9 cellular contexts compared by ENCODE assay signal in the genomic region with DNA sequence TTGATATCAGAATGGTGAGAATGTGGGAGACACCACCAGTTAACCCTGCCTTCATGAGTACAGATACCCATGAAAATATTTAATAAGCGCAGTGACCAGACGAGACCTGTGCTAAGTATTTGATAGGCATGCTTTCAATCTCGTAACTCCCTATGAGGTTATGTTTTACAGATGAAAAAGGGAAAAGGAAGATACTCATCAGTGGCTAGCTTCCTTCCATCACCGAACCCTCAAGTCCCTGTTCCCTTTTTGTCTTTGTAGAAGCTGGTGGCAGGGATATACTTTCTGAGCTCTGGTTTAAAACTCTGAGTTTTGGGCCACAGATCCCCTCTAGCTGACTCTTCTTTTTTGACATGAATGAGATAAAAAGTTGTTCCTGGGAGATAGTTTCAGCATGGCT. TPM values are rescaled to one million over a fixed set of nuclear protein-coding genes. Genes with fewer than 3 reads are reported as not detected.
A peak's percentile ranks its signal among the peaks of the same experiment; 100 is the strongest.
DNase-seq lines count a peak whose midpoint lies in the region; ATAC-seq and TF ChIP-seq lines count a peak whose summit lies in the region.
"Had no signal": no experiment of that assay in that cellular context is flagged by ENCODE, and none has a peak within 500 bp of the region (broad histone marks: within the 10 kb centered on the region; RNA-seq: fewer than 3 reads in every experiment).

No MANE protein-coding gene starts in this region.

- peaks cover 81% of the 10 kb centered on the region for H3F3A ChIP-seq in neural progenitor cell (ENCODE audit: low read depth)

- no peak overlapping the region for H2AFZ ChIP-seq in neural progenitor cell (replicated peaks)

- peak overlapping the region; percentile 33 for H3K4me3 ChIP-seq in neural progenitor cell

- peak overlapping the region; percentile 100 for H3K27ac ChIP-seq in neural progenitor cell

- H3K4me1 Mint-ChIP-seq in activated T-helper 2 cell treated with anti-CD3 and anti-CD28 coated beads, Interferon-gamma antibody, Interleukin-2, Interleukin-4, amounts not matched to agents 10 μg/mL and 5 μg/mL and 100 μg/mL, durations not matched to agents 14 hours and 24 hours and 36 hours (ENCODE audit: low read depth) = peaks cover 48% of the 10 kb centered on the region
- peaks cover 45% of the 10 kb centered on the region for H3K4me1 Mint-ChIP-seq in neural progenitor cell
- peaks cover 51% of the 10 kb centered on the region for H3K4me1 Mint-ChIP-seq in activated CD4-positive, alpha-beta T cell treated with anti-CD3 and anti-CD28 coated beads for 36 hours

- no peak overlapping the region for H3K9ac ChIP-seq in neural progenitor cell

- H3K9me3 ChIP-seq in neural progenitor cell (ENCODE audit: low read depth) = no peaks in the 10 kb centered on the region

- POLR2A ChIA-PET in activated CD4-positive, alpha-beta T cell treated with anti-CD3 and anti-CD28 coated beads for 36 hours (lab: Charles Lee) = interaction anchor here (0.9 kb wide), 1 partner anchor 26 kb away, joined by 3 read pairs; the partner anchor contains the start of gene AFF1

- H3K4me1 ChIP-seq in neural progenitor cell = peaks cover 69% of the 10 kb centered on the region

- H3K9me3 Mint-ChIP-seq in activated T-helper 2 cell treated with anti-CD3 and anti-CD28 coated beads, Interferon-gamma antibody, Interleukin-2, Interleukin-4, amounts not matched to agents 10 μg/mL and 5 μg/mL and 100 μg/mL, durations not matched to agents 14 hours and 24 hours and 36 hours = no peaks in the 10 kb centered on the region
- peaks cover 3% of the 10 kb centered on the region for H3K9me3 Mint-ChIP-seq in neural progenitor cell
- H3K9me3 Mint-ChIP-seq in activated CD4-positive, alpha-beta T cell treated with anti-CD3 and anti-CD28 coated beads for 36 hours (ENCODE audit: low read depth) = no peaks in the 10 kb centered on the region

- H3K27me3 ChIP-seq in neural progenitor cell = no peaks in the 10 kb centered on the region

- CTCF ChIA-PET in activated CD4-positive, alpha-beta T cell treated with anti-CD3 and anti-CD28 coated beads for 36 hours (lab: Charles Lee) = interaction anchor here (0.8 to 1.7 kb wide), 5 partner anchors 9 to 429 kb away, joined by 3 to 6 read pairs (median 4); partner anchors contain the start of gene AFF1

- peak overlapping the region; percentile 73 for H3K4me2 ChIP-seq in neural progenitor cell

- H3K79me2 ChIP-seq in neural progenitor cell (ENCODE audit: low read depth) = peaks cover 54% of the 10 kb centered on the region

- DNase-seq in activated T-helper 2 cell treated with anti-CD3 and anti-CD28 coated beads, Interferon-gamma antibody, Interleukin-2, Interleukin-4, amounts not matched to agents 10 μg/mL and 5 μg/mL and 100 μg/mL, durations not matched to agents 14 hours and 24 hours and 36 hours (ENCODE audit: low spot score) = no peak
- DNase-seq in neural progenitor cell (ENCODE audit: low spot score) (no peak), AG08395 (ENCODE audit: low spot score) (no peak), COLO668 (lab: John Stamatoyannopoulos, UW; ENCODE audit: unreplicated experiment) (no peak)
- DNase-seq in activated CD4-positive, alpha-beta T cell treated with anti-CD3 and anti-CD28 coated beads for 36 hours = no peak
- DNase-seq in activated naive CD4-positive, alpha-beta T cell (lab: John Stamatoyannopoulos, UW) = no peak
- DNase-seq: activated CD4-positive, CD25-positive, alpha-beta regulatory T cell treated with anti-CD3 and anti-CD28 coated beads, Interleukin-2, amount 50 U/mL, for 72 hours had no signal

- intact Hi-C loops in activated T-helper 2 cell treated with anti-CD3 and anti-CD28 coated beads, Interferon-gamma antibody, Interleukin-2, Interleukin-4, amounts not matched to agents 10 μg/mL and 5 μg/mL and 100 μg/mL, durations not matched to agents 14 hours and 24 hours and 36 hours (cut with micrococcal nuclease) = no loop called here
- intact Hi-C loops in activated CD4-positive, alpha-beta T cell treated with anti-CD3 and anti-CD28 coated beads for 36 hours (cut with DNase I, micrococcal nuclease) = no loop called here

- peaks cover 34% of the 10 kb centered on the region for H3K36me3 Mint-ChIP-seq in activated T-helper 2 cell treated with anti-CD3 and anti-CD28 coated beads, Interferon-gamma antibody, Interleukin-2, Interleukin-4, amounts not matched to agents 10 μg/mL and 5 μg/mL and 100 μg/mL, durations not matched to agents 14 hours and 24 hours and 36 hours (ENCODE audit: low read depth)
- H3K36me3 Mint-ChIP-seq in neural progenitor cell = no peaks in the 10 kb centered on the region
- peaks cover 12% of the 10 kb centered on the region for H3K36me3 Mint-ChIP-seq in activated CD4-positive, alpha-beta T cell treated with anti-CD3 and anti-CD28 coated beads for 36 hours (ENCODE audit: low read depth)

- peaks cover 6% of the 10 kb centered on the region for H3K36me3 ChIP-seq in neural progenitor cell

- no peak for TF ChIP-seq CTCF in neural progenitor cell (IDR thresholded peaks at IDR 0.05)

- no peaks in the 10 kb centered on the region for H3K27me3 Mint-ChIP-seq in activated T-helper 2 cell treated with anti-CD3 and anti-CD28 coated beads, Interferon-gamma antibody, Interleukin-2, Interleukin-4, amounts not matched to agents 10 μg/mL and 5 μg/mL and 100 μg/mL, durations not matched to agents 14 hours and 24 hours and 36 hours (ENCODE audit: low read depth)
- H3K27me3 Mint-ChIP-seq in neural progenitor cell (ENCODE audit: insufficient read depth, low read depth) = peaks cover 4% of the 10 kb centered on the region
- no peaks in the 10 kb centered on the region for H3K27me3 Mint-ChIP-seq in activated CD4-positive, alpha-beta T cell treated with anti-CD3 and anti-CD28 coated beads for 36 hours

- H4K20me1 ChIP-seq in neural progenitor cell (ENCODE audit: low read depth) = no peaks in the 10 kb centered on the region

- peak overlapping the region; percentile 50 for H3K4me3 Mint-ChIP-seq in activated T-helper 2 cell treated with anti-CD3 and anti-CD28 coated beads, Interferon-gamma antibody, Interleukin-2, Interleukin-4, amounts not matched to agents 10 μg/mL and 5 μg/mL and 100 μg/mL, durations not matched to agents 14 hours and 24 hours and 36 hours (ENCODE audit: low read depth)
- peak overlapping the region; percentile 71 for H3K4me3 Mint-ChIP-seq in neural progenitor cell
- no peak overlapping the region for H3K4me3 Mint-ChIP-seq in activated CD4-positive, alpha-beta T cell treated with anti-CD3 and anti-CD28 coated beads for 36 hours

- peak overlapping the region; percentile 66 for H3K27ac Mint-ChIP-seq in activated T-helper 2 cell treated with anti-CD3 and anti-CD28 coated beads, Interferon-gamma antibody, Interleukin-2, Interleukin-4, amounts not matched to agents 10 μg/mL and 5 μg/mL and 100 μg/mL, durations not matched to agents 14 hours and 24 hours and 36 hours
- H3K27ac Mint-ChIP-seq in neural progenitor cell = peak overlapping the region; percentile 94
- H3K27ac Mint-ChIP-seq in activated CD4-positive, alpha-beta T cell treated with anti-CD3 and anti-CD28 coated beads for 36 hours = no peak overlapping the region

- ATAC-seq in GM18511 (IDR thresholded peaks at IDR 0.05; ENCODE audit: unreplicated experiment) (peak; percentile 11), HG03342 (IDR thresholded peaks at IDR 0.05; ENCODE audit: unreplicated experiment) (peak; percentile 7)
- ATAC-seq in activated CD4-positive, alpha-beta T cell treated with anti-CD3 and anti-CD28 coated beads for 36 hours = no peak

RNA-seq across cellular contexts. Expression of gene AFF1, which starts 26.3 kb away (rescaled TPM):
- total RNA-seq in activated T-helper 2 cell treated with anti-CD3 and anti-CD28 coated beads, Interferon-gamma antibody, Interleukin-2, Interleukin-4, amounts not matched to agents 10 μg/mL and 5 μg/mL and 100 μg/mL, durations not matched to agents 14 hours and 24 hours and 36 hours = 60.4 and 63.0 TPM in 2 replicates
- 25.5 and 29.0 TPM in 2 replicates for total RNA-seq in neural progenitor cell (ENCODE audit: low replicate concordance)
- 10 to 100 TPM; 47.3 to 57.8 TPM for total RNA-seq in activated CD4-positive, alpha-beta T cell treated with anti-CD3 and anti-CD28 coated beads for 36 hours
